2 cellular contexts compared by ENCODE assay signal in the genomic region with DNA sequence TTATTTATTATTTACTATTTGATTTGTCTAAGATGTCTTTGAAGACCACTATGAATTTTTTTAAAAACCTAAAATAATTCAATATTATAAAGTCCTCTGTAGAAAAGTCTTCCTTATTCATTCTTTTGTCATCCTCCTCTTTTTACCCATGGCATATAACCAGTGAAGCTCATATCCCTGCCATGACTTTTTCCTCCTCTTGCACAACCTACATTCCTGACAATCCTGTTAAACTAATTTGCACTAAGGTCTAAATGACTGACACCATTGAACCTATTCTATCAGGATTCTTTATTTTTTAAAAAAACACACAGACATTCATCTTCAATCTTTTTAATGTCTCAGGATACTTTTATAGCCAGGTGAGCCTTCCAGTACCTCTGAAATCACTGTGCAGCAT.
TF ChIP-seq lines count a peak whose summit lies in the region.

No MANE protein-coding gene starts in this region.

TF ChIP-seq in GM23338, 12 proteins besides CTCF, POLR2A, EP300 and RAD21 (continued from another document):
- TF ChIP-seq REST (IDR thresholded peaks at IDR 0.05; ENCODE audit: unreplicated experiment) (no peak), ZNF331 (CRISPR knock-in tag; IDR thresholded peaks at IDR 0.05; ENCODE audit: low read depth) (no peak), STAT1 (IDR thresholded peaks at IDR 0.05; ENCODE audit: unreplicated experiment) (no peak), EZH2 (IDR thresholded peaks at IDR 0.05; ENCODE audit: low read depth, unreplicated experiment) (no peak)
TF ChIP-seq in GM23338: peak in this region for 0.

TF ChIP-seq in GM12878, 131 proteins besides CTCF, POLR2A, EP300 and RAD21 (continued from another document):
- TF ChIP-seq, protein P1, sequence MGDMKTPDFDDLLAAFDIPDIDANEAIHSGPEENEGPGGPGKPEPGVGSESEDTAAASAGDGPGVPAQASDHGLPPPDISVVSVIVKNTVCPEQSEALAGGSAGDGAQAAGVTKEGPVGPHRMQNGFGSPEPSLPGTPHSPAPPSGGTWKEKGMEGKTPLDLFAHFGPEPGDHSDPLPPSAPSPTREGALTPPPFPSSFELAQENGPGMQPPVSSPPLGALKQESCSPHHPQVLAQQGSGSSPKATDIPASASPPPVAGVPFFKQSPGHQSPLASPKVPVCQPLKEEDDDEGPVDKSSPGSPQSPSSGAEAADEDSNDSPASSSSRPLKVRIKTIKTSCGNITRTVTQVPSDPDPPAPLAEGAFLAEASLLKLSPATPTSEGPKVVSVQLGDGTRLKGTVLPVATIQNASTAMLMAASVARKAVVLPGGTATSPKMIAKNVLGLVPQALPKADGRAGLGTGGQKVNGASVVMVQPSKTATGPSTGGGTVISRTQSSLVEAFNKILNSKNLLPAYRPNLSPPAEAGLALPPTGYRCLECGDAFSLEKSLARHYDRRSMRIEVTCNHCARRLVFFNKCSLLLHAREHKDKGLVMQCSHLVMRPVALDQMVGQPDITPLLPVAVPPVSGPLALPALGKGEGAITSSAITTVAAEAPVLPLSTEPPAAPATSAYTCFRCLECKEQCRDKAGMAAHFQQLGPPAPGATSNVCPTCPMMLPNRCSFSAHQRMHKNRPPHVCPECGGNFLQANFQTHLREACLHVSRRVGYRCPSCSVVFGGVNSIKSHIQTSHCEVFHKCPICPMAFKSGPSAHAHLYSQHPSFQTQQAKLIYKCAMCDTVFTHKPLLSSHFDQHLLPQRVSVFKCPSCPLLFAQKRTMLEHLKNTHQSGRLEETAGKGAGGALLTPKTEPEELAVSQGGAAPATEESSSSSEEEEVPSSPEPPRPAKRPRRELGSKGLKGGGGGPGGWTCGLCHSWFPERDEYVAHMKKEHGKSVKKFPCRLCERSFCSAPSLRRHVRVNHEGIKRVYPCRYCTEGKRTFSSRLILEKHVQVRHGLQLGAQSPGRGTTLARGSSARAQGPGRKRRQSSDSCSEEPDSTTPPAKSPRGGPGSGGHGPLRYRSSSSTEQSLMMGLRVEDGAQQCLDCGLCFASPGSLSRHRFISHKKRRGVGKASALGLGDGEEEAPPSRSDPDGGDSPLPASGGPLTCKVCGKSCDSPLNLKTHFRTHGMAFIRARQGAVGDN (IDR thresholded peaks at IDR 0.05), result no peak
- TF ChIP-seq SMARCA5 (IDR thresholded peaks at IDR 0.05) (no peak), KDM1A (IDR thresholded peaks at IDR 0.05; ENCODE audit: borderline replicate concordance) (no peak), NR2C1 (IDR thresholded peaks at IDR 0.05) (no peak), HCFC1 (IDR thresholded peaks at IDR 0.05; ENCODE audit: low read length) (no peak), PAX5 (IDR thresholded peaks at IDR 0.05; ENCODE audit: borderline replicate concordance, low read depth, low read length) (no peak), E4F1 (IDR thresholded peaks at IDR 0.05; ENCODE audit: borderline replicate concordance, partially characterized antibody) (no peak), YBX1 (IDR thresholded peaks at IDR 0.05) (no peak), ZBTB33 (IDR thresholded peaks at IDR 0.05) (no peak), FOXK2 (IDR thresholded peaks at IDR 0.05) (no peak), TCF7 (IDR thresholded peaks at IDR 0.05; ENCODE audit: borderline replicate concordance) (no peak), PKNOX1 (IDR thresholded peaks at IDR 0.05) (no peak), NFIC (IDR thresholded peaks at IDR 0.05; ENCODE audit: low read depth, low read length) (no peak), RCOR1 (conservative IDR thresholded peaks at IDR 0.05; ENCODE audit: low read depth, low read length) (no peak)
- TF ChIP-seq, protein P2, sequence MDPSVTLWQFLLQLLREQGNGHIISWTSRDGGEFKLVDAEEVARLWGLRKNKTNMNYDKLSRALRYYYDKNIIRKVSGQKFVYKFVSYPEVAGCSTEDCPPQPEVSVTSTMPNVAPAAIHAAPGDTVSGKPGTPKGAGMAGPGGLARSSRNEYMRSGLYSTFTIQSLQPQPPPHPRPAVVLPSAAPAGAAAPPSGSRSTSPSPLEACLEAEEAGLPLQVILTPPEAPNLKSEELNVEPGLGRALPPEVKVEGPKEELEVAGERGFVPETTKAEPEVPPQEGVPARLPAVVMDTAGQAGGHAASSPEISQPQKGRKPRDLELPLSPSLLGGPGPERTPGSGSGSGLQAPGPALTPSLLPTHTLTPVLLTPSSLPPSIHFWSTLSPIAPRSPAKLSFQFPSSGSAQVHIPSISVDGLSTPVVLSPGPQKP (IDR thresholded peaks at IDR 0.05; ENCODE audit: low read depth, low read length), result no peak
- TF ChIP-seq, protein P3, sequence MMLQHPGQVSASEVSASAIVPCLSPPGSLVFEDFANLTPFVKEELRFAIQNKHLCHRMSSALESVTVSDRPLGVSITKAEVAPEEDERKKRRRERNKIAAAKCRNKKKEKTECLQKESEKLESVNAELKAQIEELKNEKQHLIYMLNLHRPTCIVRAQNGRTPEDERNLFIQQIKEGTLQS (IDR thresholded peaks at IDR 0.05; ENCODE audit: borderline replicate concordance, extremely low read depth, low read depth, low read length), result no peak
